In genomic region chr5:110590187-110590586, GRCh38 we compare ENCODE assay signal across 8 cellular contexts.
DNase-seq lines count a peak whose midpoint lies in the region; ATAC-seq, FAIRE-seq and TF ChIP-seq lines count a peak whose summit lies in the region.

No MANE protein-coding gene starts in this region.

- no peaks in the 10 kb centered on the region for H4K20me1 ChIP-seq in KMS-11 (ENCODE audit: insufficient read depth)

- CTCF ChIA-PET in AG04449 (lab: Yijun Ruan, JAX): interaction anchor here (0.8 to 1.4 kb wide), 6 partner anchors 12 to 545 kb away, joined by 3 to 7 read pairs (median 4); no protein-coding TSS in a partner anchor

- ATAC-seq in GM18907 (IDR thresholded peaks at IDR 0.05; ENCODE audit: unreplicated experiment): peak; percentile 86
- ATAC-seq in HG02588 (IDR thresholded peaks at IDR 0.05; ENCODE audit: unreplicated experiment): no peak

- H3K36me3 ChIP-seq in KMS-11 (ENCODE audit: insufficient read depth) (no peaks in the 10 kb centered on the region), colonic mucosa (no peaks in the 10 kb centered on the region), small intestine (ENCODE audit: control insufficient read depth in 2 of 2, insufficient read depth in 2 of 2, low read length in 2 of 2) (no peaks in the 10 kb centered on the region)

- H3K79me2 ChIP-seq in KMS-11 (ENCODE audit: insufficient read depth, low read depth): no peaks in the 10 kb centered on the region

- H3K27me3 ChIP-seq in KMS-11 (ENCODE audit: insufficient read depth, low read depth) (no peaks in the 10 kb centered on the region), colonic mucosa (no peaks in the 10 kb centered on the region), small intestine (ENCODE audit: control insufficient read depth in 2 of 2, insufficient read depth in 2 of 2, low read length in 2 of 2) (no peaks in the 10 kb centered on the region)

- H3K4me1 ChIP-seq in KMS-11 (ENCODE audit: low read depth, poor library complexity, severe bottlenecking) (no peaks in the 10 kb centered on the region), colonic mucosa (no peaks in the 10 kb centered on the region), small intestine (ENCODE audit: control insufficient read depth in 2 of 2, insufficient read depth in 1 of 2, low read depth in 1 of 2, low read length in 1 of 2) (no peaks in the 10 kb centered on the region)

- H3K27ac ChIP-seq in KMS-11: no peak overlapping the region
- no peak overlapping the region for H3K27ac ChIP-seq in colonic mucosa
- H3K27ac ChIP-seq in small intestine (ENCODE audit: low read depth in 1 of 2, low read length in 1 of 2): no peak overlapping the region

- peak; percentile 51 for TF ChIP-seq CTCF in AG04449 (IDR thresholded peaks at IDR 0.05; ENCODE audit: insufficient read depth, low read length, missing control alignments)
- TF ChIP-seq CTCF in KMS-11 (conservative IDR thresholded peaks at IDR 0.05; ENCODE audit: low read depth, low read length): peak; percentile 74
- peak; percentile 23 for TF ChIP-seq CTCF in colonic mucosa (IDR thresholded peaks at IDR 0.05)

- H3K9ac ChIP-seq in KMS-11: no peak overlapping the region
- no peak overlapping the region for H3K9ac ChIP-seq in colonic mucosa (ENCODE audit: low read depth in 2 of 2, low read length in 2 of 2)

- FAIRE-seq in small intestine (lab: Jason Lieb, UNC) (no peak), frontal cortex (lab: Jason Lieb, UNC) (no peak)

- H3K4me2 ChIP-seq in KMS-11: no peak overlapping the region

- no peaks in the 10 kb centered on the region for H3K9me3 ChIP-seq in colonic mucosa
- H3K9me3 ChIP-seq in small intestine (ENCODE audit: control insufficient read depth, low read depth): no peaks in the 10 kb centered on the region

- POLR2A ChIA-PET in AG04449 (lab: Yijun Ruan, JAX): no interaction called here

- no peak overlapping the region for H2AFZ ChIP-seq in KMS-11 (ENCODE audit: low read depth)

- DNase-seq in AG04449 (ENCODE audit: low read depth, low spot score) (no peak), colonic mucosa (no peak), small intestine (peak; percentile 48), frontal cortex (ENCODE audit: low spot score in 2 of 2) (no peak)
- DNase-seq in activated T-cell treated with anti-CD3 and anti-CD28 coated beads, Interleukin-2, amount 50 U/mL, for 48 hours: no peak

- WGBS in small intestine, 3 donors: 7 to 28% (median 22%) methylated on average over 2 of the region's 2 CpGs

- intact Hi-C loops in colonic mucosa (cut with DNase I): no loop called here

- H3K4me3 ChIP-seq in AG04449 (ENCODE audit: low read depth, low read length) (no peak overlapping the region), KMS-11 (IDR thresholded peaks at IDR 0.05; ENCODE audit: insufficient read depth, low read depth, low read length) (no peak overlapping the region), colonic mucosa (no peak overlapping the region), small intestine (ENCODE audit: low read depth in 1 of 2, low read length in 2 of 2) (no peak overlapping the region)

Comparison
In these comparisons a context has a peak if more than half of its experiments do, and no peak if none do; other contexts are left out.
1. CTCF ChIP-seq: peak in every context shown above with its lines; median percentile 74 in KMS-11; 51 in AG04449; 23 in colonic mucosa.